8 cellular contexts compared by ENCODE assay signal in the genomic region with DNA sequence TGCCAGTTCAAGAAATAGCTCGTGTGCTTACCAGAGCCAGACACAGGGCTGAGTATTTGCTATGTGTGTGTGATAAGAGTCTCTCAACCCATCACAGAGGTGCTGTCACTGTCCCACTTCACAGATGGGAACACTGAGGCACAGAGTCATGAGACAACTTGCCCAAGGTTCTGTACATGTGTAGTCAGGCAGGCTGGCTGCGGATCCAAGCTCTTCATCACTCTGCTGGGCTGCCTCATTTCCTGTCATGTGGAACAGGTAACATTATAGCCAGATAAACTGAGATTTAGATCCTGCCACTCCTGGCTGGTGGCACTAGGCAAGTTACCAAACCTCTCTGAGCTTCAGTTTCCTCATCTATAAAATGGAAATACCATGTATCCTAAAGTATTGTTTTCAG.
A peak's percentile ranks its signal among the peaks of the same experiment; 100 is the strongest.
DNase-seq lines count a peak whose midpoint lies in the region; ATAC-seq, FAIRE-seq and TF ChIP-seq lines count a peak whose summit lies in the region.
"Had no signal": no experiment of that assay in that cellular context is flagged by ENCODE, and none has a peak within 500 bp of the region (broad histone marks: within the 10 kb centered on the region; RNA-seq: fewer than 3 reads in every experiment).

No MANE protein-coding gene starts in this region.

- H3K36me3 ChIP-seq in skeletal muscle tissue (ENCODE audit: control insufficient read depth in 3 of 3, insufficient read depth in 3 of 3, low read length in 3 of 3) (no peaks in the 10 kb centered on the region), pancreas (no peaks in the 10 kb centered on the region)

- FAIRE-seq in pancreas (lab: Jason Lieb, UNC) = no peak

- peak overlapping the region; percentile 85 for H3K27ac ChIP-seq in skeletal muscle tissue (ENCODE audit: low read depth, low read length)
- peak overlapping the region in 1 of 4 donors; percentile 38 for H3K27ac ChIP-seq in pancreas

- H3K4me1 Mint-ChIP-seq in activated CD4-positive, alpha-beta memory T cell treated with anti-CD3 and anti-CD28 coated beads, Interleukin-2, amount 10 ng/mL, durations not matched to agents 7 days and 5 days = peaks cover 88% of the 10 kb centered on the region
- peaks cover 51% of the 10 kb centered on the region for H3K4me1 Mint-ChIP-seq in glutamatergic neuron (ENCODE audit: low read depth, unreplicated experiment)

- H3K27ac Mint-ChIP-seq in activated CD4-positive, alpha-beta memory T cell treated with anti-CD3 and anti-CD28 coated beads, Interleukin-2, amount 10 ng/mL, durations not matched to agents 7 days and 5 days = peak overlapping the region; percentile 92
- H3K27ac Mint-ChIP-seq in glutamatergic neuron (ENCODE audit: unreplicated experiment) = no peak overlapping the region

- CTCF ChIA-PET in activated CD4-positive, alpha-beta memory T cell treated with anti-CD3 and anti-CD28 coated beads, Interleukin-2, amount 10 ng/mL, durations not matched to agents 7 days and 5 days (lab: Charles Lee) = interaction anchor here (1.2 to 2.8 kb wide), 10 partner anchors 10 to 253 kb away, joined by 3 to 12 read pairs (median 6); partner anchors contain the start of gene PARP1

- H3K4me1 ChIP-seq in skeletal muscle tissue (ENCODE audit: control insufficient read depth in 3 of 3, insufficient read depth in 3 of 3, low read length in 3 of 3) (peaks cover 0 to 100% (median 98%) of the 10 kb centered on the region in 3 donors), pancreas (peaks cover 27 to 69% (median 33%) of the 10 kb centered on the region in 3 donors)

- H3K27me3 ChIP-seq in skeletal muscle tissue (ENCODE audit: control insufficient read depth in 3 of 3, insufficient read depth in 3 of 3, low read length in 3 of 3) = no peaks in the 10 kb centered on the region
- no peaks in the 10 kb centered on the region for H3K27me3 ChIP-seq in pancreas

- DNase-seq in HT1080 (ENCODE audit: low read depth) (peak; percentile 8), glutamatergic neuron (no peak), kidney tubule cell (ENCODE audit: low spot score) (no peak), pancreas (no peak)
- DNase-seq in activated CD4-positive, alpha-beta memory T cell treated with anti-CD3 and anti-CD28 coated beads, Interleukin-2, amount 10 ng/mL, durations not matched to agents 7 days and 5 days = no peak
- DNase-seq in central memory CD4-positive, alpha-beta T cell = no peak
- DNase-seq: NCI-H1694 treated with DMSO at 0.1 percent for 48 hours had no signal

- no peak for ATAC-seq in pancreas

- H3K27me3 Mint-ChIP-seq in activated CD4-positive, alpha-beta memory T cell treated with anti-CD3 and anti-CD28 coated beads, Interleukin-2, amount 10 ng/mL, durations not matched to agents 7 days and 5 days = no peaks in the 10 kb centered on the region
- peaks cover 10% of the 10 kb centered on the region for H3K27me3 Mint-ChIP-seq in glutamatergic neuron (ENCODE audit: unreplicated experiment)

- no peak overlapping the region for H3K4me3 Mint-ChIP-seq in activated CD4-positive, alpha-beta memory T cell treated with anti-CD3 and anti-CD28 coated beads, Interleukin-2, amount 10 ng/mL, durations not matched to agents 7 days and 5 days
- peak overlapping the region; percentile 59 for H3K4me3 Mint-ChIP-seq in glutamatergic neuron (ENCODE audit: unreplicated experiment)

- intact Hi-C loops in pancreas (cut with DNase I) = no loop called here

- no peak for TF ChIP-seq CTCF in glutamatergic neuron (IDR thresholded peaks at IDR 0.05; ENCODE audit: partially characterized antibody, unreplicated experiment)
- TF ChIP-seq CTCF in pancreas (IDR thresholded peaks at IDR 0.05) = no peak

- peaks cover 18% of the 10 kb centered on the region for H3K36me3 Mint-ChIP-seq in activated CD4-positive, alpha-beta memory T cell treated with anti-CD3 and anti-CD28 coated beads, Interleukin-2, amount 10 ng/mL, durations not matched to agents 7 days and 5 days (ENCODE audit: low read depth)
- H3K36me3 Mint-ChIP-seq in glutamatergic neuron (ENCODE audit: unreplicated experiment) = no peaks in the 10 kb centered on the region

- peak overlapping the region in 2 of 3 donors; percentile 33 to 68 for H3K9ac ChIP-seq in skeletal muscle tissue (ENCODE audit: low read depth in 1 of 3, low read length in 3 of 3)

- POLR2A ChIA-PET in activated CD4-positive, alpha-beta memory T cell treated with anti-CD3 and anti-CD28 coated beads, Interleukin-2, amount 10 ng/mL, durations not matched to agents 7 days and 5 days (lab: Charles Lee) = interaction anchor here (1.1 to 8.5 kb wide), 10 partner anchors 7 to 599 kb away, joined by 3 to 113 read pairs (median 6); partner anchors contain the start of genes COQ8A, H3-3A and ITPKB

- H3K4me3 ChIP-seq in skeletal muscle tissue (ENCODE audit: low read length in 3 of 3) (peak overlapping the region; percentile 3 to 29 (median 7)), pancreas (no peak overlapping the region)

- 77 to 82% methylated on average over 2 of the region's 2 CpGs for WGBS in pancreas, 2 donors

- H3K9me3 ChIP-seq in skeletal muscle tissue (ENCODE audit: control insufficient read depth in 3 of 3, low read length in 3 of 3) (no peaks in the 10 kb centered on the region), pancreas (no peaks in the 10 kb centered on the region)

- no peaks in the 10 kb centered on the region for H3K9me3 Mint-ChIP-seq in activated CD4-positive, alpha-beta memory T cell treated with anti-CD3 and anti-CD28 coated beads, Interleukin-2, amount 10 ng/mL, durations not matched to agents 7 days and 5 days
- H3K9me3 Mint-ChIP-seq in glutamatergic neuron (ENCODE audit: unreplicated experiment) = peaks cover 5% of the 10 kb centered on the region

Comparison
In these comparisons a context has a peak if more than half of its experiments do, and no peak if none do; other contexts are left out.
1. H3K4me3 ChIP-seq: peak in skeletal muscle tissue (3 of 3); none in pancreas (0 of 4).